Comparison of ENCODE assay signal across 11 cellular contexts in genomic region chr5:139276426-139276825, GRCh38. TPM values are rescaled to one million over a fixed set of nuclear protein-coding genes. Genes with fewer than 3 reads are reported as not detected.
DNase-seq lines count a peak whose midpoint lies in the region; ATAC-seq and TF ChIP-seq lines count a peak whose summit lies in the region.
"Had no signal": no experiment of that assay in that cellular context is flagged by ENCODE, and none has a peak within 500 bp of the region (broad histone marks: within the 10 kb centered on the region; RNA-seq: fewer than 3 reads in every experiment).

No MANE protein-coding gene starts in this region.

- DNase-seq in cardiac muscle cell (ENCODE audit: low read depth in 1 of 2, low spot score in 1 of 2): no peak
- DNase-seq in right cardiac atrium: no peak
- no peak for DNase-seq in OCI-LY7 (ENCODE audit: low spot score)
- no peak for DNase-seq in esophagus squamous epithelium (lab: John Stamatoyannopoulos, UW)
- DNase-seq in suprapubic skin (ENCODE audit: low spot score in 2 of 2): no peak
- no peak for DNase-seq in immature natural killer cell
- no peak for DNase-seq in NCI-H2029 (lab: John Stamatoyannopoulos, UW)
- DNase-seq in GM23248: no peak

- in situ Hi-C loops in GM23248 (cut with MboI): no loop called here

- H3K27me3 ChIP-seq in cardiac muscle cell (no peaks in the 10 kb centered on the region), right cardiac atrium (ENCODE audit: control insufficient read depth, insufficient read depth) (no peaks in the 10 kb centered on the region), esophagus squamous epithelium (no peaks in the 10 kb centered on the region), suprapubic skin (no peaks in the 10 kb centered on the region), GM23248 (replicated peaks; ENCODE audit: insufficient read depth) (no peaks in the 10 kb centered on the region)

- H3K4me1 ChIP-seq in cardiac muscle cell (ENCODE audit: low read depth) (peaks cover 50% of the 10 kb centered on the region), right cardiac atrium (ENCODE audit: control insufficient read depth, insufficient read depth, low read length) (peaks cover 4% of the 10 kb centered on the region), OCI-LY7 (ENCODE audit: insufficient read depth, low read length, poor library complexity, severe bottlenecking) (peaks cover 71% of the 10 kb centered on the region), esophagus squamous epithelium (peaks cover 25 to 92% (median 53%) of the 10 kb centered on the region in 3 donors), suprapubic skin (peaks cover 62% of the 10 kb centered on the region), GM23248 (ENCODE audit: insufficient read depth) (peaks cover 31% of the 10 kb centered on the region)

- no peaks in the 10 kb centered on the region for H3K9me2 ChIP-seq in OCI-LY7 (ENCODE audit: insufficient read depth, low read length)
- H3K9me2 ChIP-seq in GM23248 (ENCODE audit: insufficient read depth): no peaks in the 10 kb centered on the region

- TF ChIP-seq EP300 in suprapubic skin (IDR thresholded peaks at IDR 0.05): no peak

- no peak overlapping the region for H3K27ac Mint-ChIP-seq in immature natural killer cell

- H3K9me3 Mint-ChIP-seq in immature natural killer cell: no peaks in the 10 kb centered on the region
- H3K9me3 Mint-ChIP-seq: CD4-positive, CD25-positive, alpha-beta regulatory T cell had no signal

- H3K36me3 ChIP-seq in cardiac muscle cell (peaks cover 16% of the 10 kb centered on the region), OCI-LY7 (ENCODE audit: insufficient read depth, low read length) (peaks cover 73% of the 10 kb centered on the region), esophagus squamous epithelium (peaks cover 10 to 40% (median 12%) of the 10 kb centered on the region in 3 donors), suprapubic skin (peaks cover 13% of the 10 kb centered on the region), GM23248 (ENCODE audit: low read depth) (0 out of 2 replicates have a peak, but pooled peaks cover 19% of the 10 kb centered on the region)
- H3K36me3 ChIP-seq: neutrophil had no signal

- CTCF ChIA-PET in OCI-LY7 (lab: Charles Lee; ENCODE audit: unreplicated experiment): interaction anchor here (0.5 to 1.4 kb wide), 2 partner anchors 9 to 894 kb away, joined by 3 to 5 read pairs; no protein-coding TSS in a partner anchor

- H2AFZ ChIP-seq in OCI-LY7 (ENCODE audit: low read length): no peak overlapping the region
- H2AFZ ChIP-seq in GM23248: no peak overlapping the region

- POLR2A ChIA-PET in OCI-LY7 (lab: Charles Lee): interaction anchor here (0.8 to 2.4 kb wide), 15 partner anchors 10 to 134 kb away, joined by 3 to 14 read pairs (median 4); partner anchors contain the start of genes MATR3, PAIP2 and SLC23A1

- peak overlapping the region; percentile 35 for H3K27ac ChIP-seq in cardiac muscle cell
- H3K27ac ChIP-seq in right cardiac atrium (ENCODE audit: low read length): no peak overlapping the region
- peak overlapping the region; percentile 74 for H3K27ac ChIP-seq in OCI-LY7 (ENCODE audit: low read depth, low read length, poor library complexity, severe bottlenecking)
- peak overlapping the region in 3 of 4 donors; percentile 85 to 92 (median 91) for H3K27ac ChIP-seq in esophagus squamous epithelium
- peak overlapping the region; percentile 81 for H3K27ac ChIP-seq in suprapubic skin
- no peak overlapping the region for H3K27ac ChIP-seq in GM23248
- H3K27ac ChIP-seq: neutrophil had no signal

- peaks cover 67% of the 10 kb centered on the region for H3K79me2 ChIP-seq in OCI-LY7 (ENCODE audit: insufficient read depth, low read depth, low read length)
- H3K79me2 ChIP-seq in GM23248 (ENCODE audit: insufficient read depth): peaks cover 45% of the 10 kb centered on the region

- H3K36me3 Mint-ChIP-seq in immature natural killer cell: no peaks in the 10 kb centered on the region

- intact Hi-C loops in right cardiac atrium (cut with DNase I): no loop called here
- intact Hi-C loops in OCI-LY7 (cut with micrococcal nuclease; ENCODE audit: unreplicated experiment): loop anchor here (5.0 kb wide), 1 partner anchor 116 kb away; no protein-coding TSS in a partner anchor
- intact Hi-C loops in esophagus squamous epithelium (cut with DNase I): no loop called here

- no peak for TF ChIP-seq CTCF in cardiac muscle cell (IDR thresholded peaks at IDR 0.05; ENCODE audit: low read depth, low read length)
- no peak for TF ChIP-seq CTCF in OCI-LY7 (conservative IDR thresholded peaks at IDR 0.05; ENCODE audit: low read length)
- no peak for TF ChIP-seq CTCF in esophagus squamous epithelium (IDR thresholded peaks at IDR 0.05)
- TF ChIP-seq CTCF in suprapubic skin (IDR thresholded peaks at IDR 0.05): no peak

- peaks cover 0 to 12% (median 8%) of the 10 kb centered on the region in 3 donors for H3K27me3 Mint-ChIP-seq in immature natural killer cell (ENCODE audit: low read depth in 3 of 3)
- H3K27me3 Mint-ChIP-seq: CD4-positive, CD25-positive, alpha-beta regulatory T cell had no signal

- ATAC-seq in right cardiac atrium: no peak
- ATAC-seq: Right ventricle myocardium inferior had no signal

- TF ChIP-seq POLR2A in esophagus squamous epithelium (IDR thresholded peaks at IDR 0.05): no peak
- no peak for TF ChIP-seq POLR2A in suprapubic skin (IDR thresholded peaks at IDR 0.05)

- 74% methylated on average over 2 of the region's 2 CpGs for WGBS in right cardiac atrium
- 27 to 34% methylated on average over 2 of the region's 2 CpGs for WGBS in esophagus squamous epithelium, 2 donors
- WGBS in suprapubic skin: 62% methylated on average over 2 of the region's 2 CpGs
- WGBS in GM23248 (ENCODE audit: low coverage in 1 of 2, low lambda C conversion rate in 2 of 2, missing lambda C conversion rate in 2 of 2), 2 experiments: 82 to 89% methylated on average over 2 of the region's 2 CpGs

- peak overlapping the region; percentile 2 for H3K4me3 ChIP-seq in cardiac muscle cell
- H3K4me3 ChIP-seq in right cardiac atrium (ENCODE audit: low read length): no peak overlapping the region
- peak overlapping the region; percentile 91 for H3K4me3 ChIP-seq in OCI-LY7 (ENCODE audit: low read depth, low read length, poor library complexity, severe bottlenecking)
- H3K4me3 ChIP-seq in esophagus squamous epithelium: peak overlapping the region; percentile 48 to 65 (median 60)
- H3K4me3 ChIP-seq in suprapubic skin: no peak overlapping the region
- no peak overlapping the region for H3K4me3 ChIP-seq in GM23248

- H3K9me3 ChIP-seq in cardiac muscle cell (ENCODE audit: low read depth) (no peaks in the 10 kb centered on the region), right cardiac atrium (ENCODE audit: control insufficient read depth, low read length) (no peaks in the 10 kb centered on the region), OCI-LY7 (ENCODE audit: low read length) (no peaks in the 10 kb centered on the region), esophagus squamous epithelium (no peaks in the 10 kb centered on the region), suprapubic skin (no peaks in the 10 kb centered on the region), GM23248 (ENCODE audit: low read depth) (no peaks in the 10 kb centered on the region)
- H3K9me3 ChIP-seq: neutrophil had no signal

- H4K20me1 ChIP-seq in OCI-LY7 (ENCODE audit: insufficient read depth, low read length) (peaks cover 23% of the 10 kb centered on the region; the same call in 1 of the 2 replicates), GM23248 (ENCODE audit: insufficient read depth) (no peaks in the 10 kb centered on the region)

- H3K4me3 Mint-ChIP-seq in immature natural killer cell: no peak overlapping the region

- no peak overlapping the region for H3K9ac ChIP-seq in GM23248

- H3K4me2 ChIP-seq in OCI-LY7 (ENCODE audit: low read length): peak overlapping the region; percentile 81
- no peak overlapping the region for H3K4me2 ChIP-seq in GM23248 (ENCODE audit: unreplicated experiment)

- H3F3A ChIP-seq in GM23248 (ENCODE audit: insufficient read depth): peaks cover 33% of the 10 kb centered on the region

- BruUV-seq in OCI-LY7 (replicated peaks; lab: Mats Ljungman, UMichigan): TSS peak; percentile 46

- H3K4me1 Mint-ChIP-seq in immature natural killer cell: peaks cover 27 to 35% of the 10 kb centered on the region in 2 donors

RNA-seq across cellular contexts. Expression of gene MATR3, which starts 17.1 kb away (rescaled TPM):
- total RNA-seq in cardiac muscle cell (237 and 293 TPM in 2 replicates), right cardiac atrium (100 to 1,000 TPM; 144 to 162 (median 147) TPM), OCI-LY7 (2022) (270 and 274 TPM in 2 replicates), esophagus squamous epithelium (100 to 1,000 TPM; 103 to 185 (median 147) TPM), suprapubic skin (100 to 1,000 TPM; 115 to 192 (median 129) TPM)
- polyA plus RNA-seq in cardiac muscle cell (344 and 399 TPM in 2 replicates), right cardiac atrium (151 TPM), immature natural killer cell (100 to 1,000 TPM; 322 to 380 (median 361) TPM), GM23248 (2016; fragmentation: Nextera tagmentation; extraction: Ambion mirVana) (209 and 215 TPM in 2 replicates)
- 205 and 276 TPM in 2 replicates for total RNA-seq in OCI-LY7 (2014; rRNA removed; shearing (Covaris generic))
- 198 and 217 TPM in 2 replicates for total RNA-seq in GM23248 (2014; rRNA removed; shearing (Covaris generic))

Comparison
In these comparisons a context has a peak if more than half of its experiments do, and no peak if none do; other contexts are left out.
1. H3K27ac ChIP-seq: peak in cardiac muscle cell (single experiment), OCI-LY7 (single experiment), esophagus squamous epithelium (3 of 4) and suprapubic skin (single experiment); none in right cardiac atrium (single experiment) and GM23248 (single experiment).
2. H3K4me3 ChIP-seq: peak in cardiac muscle cell (single experiment), OCI-LY7 (single experiment) and esophagus squamous epithelium (4 of 4); none in right cardiac atrium (single experiment), suprapubic skin (single experiment) and GM23248 (single experiment).